Comparison of ENCODE assay signal across 2 cellular contexts in the genomic region with DNA sequence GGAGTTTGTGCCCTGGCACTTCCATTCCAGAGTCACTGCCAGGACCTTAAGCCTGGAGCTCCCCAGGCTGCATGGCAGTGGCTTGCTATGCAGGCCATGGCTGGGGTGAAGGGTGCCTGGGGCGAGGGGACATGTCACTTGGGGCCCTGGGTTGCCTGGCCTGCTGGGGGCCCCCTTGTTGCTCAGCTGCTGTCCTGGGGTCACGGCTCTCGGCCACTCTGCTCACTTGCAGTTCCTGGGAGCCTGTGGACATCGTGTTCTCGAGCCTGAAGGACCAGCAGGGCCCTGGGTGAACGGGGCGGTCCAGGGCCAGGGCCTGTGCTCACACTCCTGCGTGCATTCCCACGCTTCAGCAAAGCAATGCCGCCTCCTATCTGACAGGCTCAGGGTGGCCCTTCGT.
TF ChIP-seq lines count a peak whose summit lies in the region.

No MANE protein-coding gene starts in this region.

TF ChIP-seq in HepG2, 621 proteins besides CTCF, POLR2A, EP300 and RAD21:
- TF ChIP-seq IRX3 (CRISPR knock-in tag; IDR thresholded peaks at IDR 0.05; ENCODE audit: borderline replicate concordance, low read depth): no peak
- TF ChIP-seq GABPA (IDR thresholded peaks at IDR 0.05; ENCODE audit: low read depth, low read length): 0 out of 2 replicates have a peak, but pooled peaks have one; percentile 14
- no peak for TF ChIP-seq GABPA (CRISPR knock-in tag; IDR thresholded peaks at IDR 0.05; ENCODE audit: low read depth)

TF ChIP-seq in GM23338, 12 proteins besides CTCF, POLR2A, EP300 and RAD21:
- TF ChIP-seq NANOG (IDR thresholded peaks at IDR 0.05; ENCODE audit: borderline replicate concordance) (no peak), ZNF114 (CRISPR knock-in tag; IDR thresholded peaks at IDR 0.05) (no peak), ZNF331 (CRISPR knock-in tag; IDR thresholded peaks at IDR 0.05; ENCODE audit: low read depth) (no peak), CREB1 (CRISPR knock-in tag; IDR thresholded peaks at IDR 0.05; ENCODE audit: low read depth) (no peak), STAT1 (IDR thresholded peaks at IDR 0.05; ENCODE audit: unreplicated experiment) (no peak), EZH2phosphoT487 (IDR thresholded peaks at IDR 0.05; ENCODE audit: unreplicated experiment) (no peak), JUNB (IDR thresholded peaks at IDR 0.05; ENCODE audit: unreplicated experiment) (no peak), EZH2 (IDR thresholded peaks at IDR 0.05; ENCODE audit: low read depth, unreplicated experiment) (no peak), POLR2AphosphoS5 (IDR thresholded peaks at IDR 0.05; ENCODE audit: low read depth) (no peak)
- TF ChIP-seq, protein P1, sequence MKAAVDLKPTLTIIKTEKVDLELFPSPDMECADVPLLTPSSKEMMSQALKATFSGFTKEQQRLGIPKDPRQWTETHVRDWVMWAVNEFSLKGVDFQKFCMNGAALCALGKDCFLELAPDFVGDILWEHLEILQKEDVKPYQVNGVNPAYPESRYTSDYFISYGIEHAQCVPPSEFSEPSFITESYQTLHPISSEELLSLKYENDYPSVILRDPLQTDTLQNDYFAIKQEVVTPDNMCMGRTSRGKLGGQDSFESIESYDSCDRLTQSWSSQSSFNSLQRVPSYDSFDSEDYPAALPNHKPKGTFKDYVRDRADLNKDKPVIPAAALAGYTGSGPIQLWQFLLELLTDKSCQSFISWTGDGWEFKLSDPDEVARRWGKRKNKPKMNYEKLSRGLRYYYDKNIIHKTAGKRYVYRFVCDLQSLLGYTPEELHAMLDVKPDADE (IDR thresholded peaks at IDR 0.05): no peak
- TF ChIP-seq, protein P2, sequence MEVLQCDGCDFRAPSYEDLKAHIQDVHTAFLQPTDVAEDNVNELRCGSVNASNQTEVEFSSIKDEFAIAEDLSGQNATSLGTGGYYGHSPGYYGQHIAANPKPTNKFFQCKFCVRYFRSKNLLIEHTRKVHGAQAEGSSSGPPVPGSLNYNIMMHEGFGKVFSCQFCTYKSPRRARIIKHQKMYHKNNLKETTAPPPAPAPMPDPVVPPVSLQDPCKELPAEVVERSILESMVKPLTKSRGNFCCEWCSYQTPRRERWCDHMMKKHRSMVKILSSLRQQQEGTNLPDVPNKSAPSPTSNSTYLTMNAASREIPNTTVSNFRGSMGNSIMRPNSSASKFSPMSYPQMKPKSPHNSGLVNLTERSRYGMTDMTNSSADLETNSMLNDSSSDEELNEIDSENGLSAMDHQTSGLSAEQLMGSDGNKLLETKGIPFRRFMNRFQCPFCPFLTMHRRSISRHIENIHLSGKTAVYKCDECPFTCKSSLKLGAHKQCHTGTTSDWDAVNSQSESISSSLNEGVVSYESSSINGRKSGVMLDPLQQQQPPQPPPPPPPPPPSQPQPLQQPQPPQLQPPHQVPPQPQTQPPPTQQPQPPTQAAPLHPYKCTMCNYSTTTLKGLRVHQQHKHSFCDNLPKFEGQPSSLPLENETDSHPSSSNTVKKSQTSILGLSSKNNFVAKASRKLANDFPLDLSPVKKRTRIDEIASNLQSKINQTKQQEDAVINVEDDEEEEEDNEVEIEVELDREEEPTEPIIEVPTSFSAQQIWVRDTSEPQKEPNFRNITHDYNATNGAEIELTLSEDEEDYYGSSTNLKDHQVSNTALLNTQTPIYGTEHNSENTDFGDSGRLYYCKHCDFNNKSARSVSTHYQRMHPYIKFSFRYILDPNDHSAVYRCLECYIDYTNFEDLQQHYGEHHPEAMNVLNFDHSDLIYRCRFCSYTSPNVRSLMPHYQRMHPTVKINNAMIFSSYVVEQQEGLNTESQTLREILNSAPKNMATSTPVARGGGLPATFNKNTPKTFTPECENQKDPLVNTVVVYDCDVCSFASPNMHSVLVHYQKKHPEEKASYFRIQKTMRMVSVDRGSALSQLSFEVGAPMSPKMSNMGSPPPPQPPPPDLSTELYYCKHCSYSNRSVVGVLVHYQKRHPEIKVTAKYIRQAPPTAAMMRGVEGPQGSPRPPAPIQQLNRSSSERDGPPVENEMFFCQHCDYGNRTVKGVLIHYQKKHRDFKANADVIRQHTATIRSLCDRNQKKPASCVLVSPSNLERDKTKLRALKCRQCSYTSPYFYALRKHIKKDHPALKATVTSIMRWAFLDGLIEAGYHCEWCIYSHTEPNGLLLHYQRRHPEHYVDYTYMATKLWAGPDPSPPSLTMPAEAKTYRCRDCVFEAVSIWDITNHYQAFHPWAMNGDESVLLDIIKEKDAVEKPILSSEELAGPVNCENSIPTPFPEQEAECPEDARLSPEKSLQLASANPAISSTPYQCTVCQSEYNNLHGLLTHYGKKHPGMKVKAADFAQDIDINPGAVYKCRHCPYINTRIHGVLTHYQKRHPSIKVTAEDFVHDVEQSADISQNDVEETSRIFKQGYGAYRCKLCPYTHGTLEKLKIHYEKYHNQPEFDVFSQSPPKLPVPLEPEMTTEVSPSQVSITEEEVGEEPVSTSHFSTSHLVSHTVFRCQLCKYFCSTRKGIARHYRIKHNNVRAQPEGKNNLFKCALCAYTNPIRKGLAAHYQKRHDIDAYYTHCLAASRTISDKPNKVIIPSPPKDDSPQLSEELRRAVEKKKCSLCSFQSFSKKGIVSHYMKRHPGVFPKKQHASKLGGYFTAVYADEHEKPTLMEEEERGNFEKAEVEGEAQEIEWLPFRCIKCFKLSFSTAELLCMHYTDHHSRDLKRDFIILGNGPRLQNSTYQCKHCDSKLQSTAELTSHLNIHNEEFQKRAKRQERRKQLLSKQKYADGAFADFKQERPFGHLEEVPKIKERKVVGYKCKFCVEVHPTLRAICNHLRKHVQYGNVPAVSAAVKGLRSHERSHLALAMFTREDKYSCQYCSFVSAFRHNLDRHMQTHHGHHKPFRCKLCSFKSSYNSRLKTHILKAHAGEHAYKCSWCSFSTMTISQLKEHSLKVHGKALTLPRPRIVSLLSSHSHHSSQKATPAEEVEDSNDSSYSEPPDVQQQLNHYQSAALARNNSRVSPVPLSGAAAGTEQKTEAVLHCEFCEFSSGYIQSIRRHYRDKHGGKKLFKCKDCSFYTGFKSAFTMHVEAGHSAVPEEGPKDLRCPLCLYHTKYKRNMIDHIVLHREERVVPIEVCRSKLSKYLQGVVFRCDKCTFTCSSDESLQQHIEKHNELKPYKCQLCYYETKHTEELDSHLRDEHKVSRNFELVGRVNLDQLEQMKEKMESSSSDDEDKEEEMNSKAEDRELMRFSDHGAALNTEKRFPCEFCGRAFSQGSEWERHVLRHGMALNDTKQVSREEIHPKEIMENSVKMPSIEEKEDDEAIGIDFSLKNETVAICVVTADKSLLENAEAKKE (CRISPR knock-in tag; IDR thresholded peaks at IDR 0.05): no peak
- TF ChIP-seq, protein P3, sequence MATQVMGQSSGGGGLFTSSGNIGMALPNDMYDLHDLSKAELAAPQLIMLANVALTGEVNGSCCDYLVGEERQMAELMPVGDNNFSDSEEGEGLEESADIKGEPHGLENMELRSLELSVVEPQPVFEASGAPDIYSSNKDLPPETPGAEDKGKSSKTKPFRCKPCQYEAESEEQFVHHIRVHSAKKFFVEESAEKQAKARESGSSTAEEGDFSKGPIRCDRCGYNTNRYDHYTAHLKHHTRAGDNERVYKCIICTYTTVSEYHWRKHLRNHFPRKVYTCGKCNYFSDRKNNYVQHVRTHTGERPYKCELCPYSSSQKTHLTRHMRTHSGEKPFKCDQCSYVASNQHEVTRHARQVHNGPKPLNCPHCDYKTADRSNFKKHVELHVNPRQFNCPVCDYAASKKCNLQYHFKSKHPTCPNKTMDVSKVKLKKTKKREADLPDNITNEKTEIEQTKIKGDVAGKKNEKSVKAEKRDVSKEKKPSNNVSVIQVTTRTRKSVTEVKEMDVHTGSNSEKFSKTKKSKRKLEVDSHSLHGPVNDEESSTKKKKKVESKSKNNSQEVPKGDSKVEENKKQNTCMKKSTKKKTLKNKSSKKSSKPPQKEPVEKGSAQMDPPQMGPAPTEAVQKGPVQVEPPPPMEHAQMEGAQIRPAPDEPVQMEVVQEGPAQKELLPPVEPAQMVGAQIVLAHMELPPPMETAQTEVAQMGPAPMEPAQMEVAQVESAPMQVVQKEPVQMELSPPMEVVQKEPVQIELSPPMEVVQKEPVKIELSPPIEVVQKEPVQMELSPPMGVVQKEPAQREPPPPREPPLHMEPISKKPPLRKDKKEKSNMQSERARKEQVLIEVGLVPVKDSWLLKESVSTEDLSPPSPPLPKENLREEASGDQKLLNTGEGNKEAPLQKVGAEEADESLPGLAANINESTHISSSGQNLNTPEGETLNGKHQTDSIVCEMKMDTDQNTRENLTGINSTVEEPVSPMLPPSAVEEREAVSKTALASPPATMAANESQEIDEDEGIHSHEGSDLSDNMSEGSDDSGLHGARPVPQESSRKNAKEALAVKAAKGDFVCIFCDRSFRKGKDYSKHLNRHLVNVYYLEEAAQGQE (IDR thresholded peaks at IDR 0.05; ENCODE audit: unreplicated experiment): no peak
